8 cellular contexts compared by ENCODE assay signal in the genomic region with DNA sequence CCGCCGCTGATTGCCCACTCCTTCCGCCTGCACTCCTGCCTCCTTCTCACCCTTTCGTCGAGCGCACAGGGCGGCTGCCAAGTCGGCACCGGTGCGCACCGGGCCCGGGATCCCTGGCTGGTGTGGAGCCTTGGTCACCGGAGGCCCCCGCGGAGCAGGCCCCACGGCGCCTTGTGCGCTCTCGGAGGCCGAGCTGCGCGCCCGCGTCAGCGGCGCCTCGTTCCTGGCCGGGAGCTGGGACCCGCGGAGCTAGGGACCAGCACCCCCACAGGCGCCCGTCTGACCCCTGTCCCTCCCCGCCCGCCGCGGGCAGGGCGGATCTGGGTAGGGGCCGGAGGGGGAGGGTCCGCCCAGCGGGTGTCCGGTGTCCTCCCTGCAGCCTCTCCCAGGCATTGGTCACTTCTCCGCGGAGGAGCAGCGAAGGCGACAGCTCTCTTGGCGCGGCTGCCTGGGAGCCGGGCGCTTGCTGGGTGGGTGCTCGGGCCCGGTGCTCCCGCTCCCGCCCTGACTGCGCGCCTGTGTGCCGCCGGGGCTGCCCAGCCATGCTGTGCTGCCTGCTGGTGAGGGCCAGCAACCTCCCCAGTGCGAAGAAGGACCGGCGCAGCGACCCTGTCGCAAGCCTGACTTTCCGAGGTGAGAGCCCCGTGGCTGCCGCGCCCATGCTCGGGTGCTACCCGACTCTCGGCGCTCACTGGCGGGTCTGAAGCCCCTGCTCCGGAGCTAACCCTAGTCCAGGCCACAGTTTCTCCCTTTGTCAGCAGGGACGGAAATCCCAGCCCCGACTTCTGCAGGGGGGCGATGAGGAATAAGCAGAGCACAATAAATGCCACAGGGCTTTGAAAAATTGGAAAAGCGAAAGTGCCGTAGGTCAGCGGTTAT. TPM values are rescaled to one million over a fixed set of nuclear protein-coding genes. Genes with fewer than 3 reads are reported as not detected.
DNase-seq lines count a peak whose midpoint lies in the region; ATAC-seq and TF ChIP-seq lines count a peak whose summit lies in the region.

No MANE protein-coding gene starts in this region.

- in situ Hi-C loops in astrocyte of the cerebellum (cut with HindIII; ENCODE audit: low sequenced_read_pairs): no loop called here

- H3K36me3 ChIP-seq in iPS-20b (ENCODE audit: insufficient read depth, low read depth, low read length) (no peaks in the 10 kb centered on the region), skeletal muscle tissue (ENCODE audit: control insufficient read depth in 3 of 3, insufficient read depth in 3 of 3, low read length in 3 of 3) (no peaks in the 10 kb centered on the region)

- peak overlapping the region; percentile 42; the same call in 1 of the 2 replicates for H3K9ac ChIP-seq in iPS-20b (ENCODE audit: low read depth, low read length)
- peak overlapping the region; percentile 79 to 95 (median 92) for H3K9ac ChIP-seq in skeletal muscle tissue (ENCODE audit: low read depth in 1 of 3, low read length in 3 of 3)

- DNase-seq in DMS79 treated with DMSO at 0.1 percent for 48 hours (lab: John Stamatoyannopoulos, UW): peak; percentile 33
- DNase-seq in LNCaP clone FGC (ENCODE audit: low read depth): no peak
- no peak for DNase-seq in astrocyte of the cerebellum (ENCODE audit: low read depth)
- no peak for DNase-seq in inferior parietal cortex (ENCODE audit: extremely low spot score)
- no peak for DNase-seq in putamen (ENCODE audit: low spot score)

- H3K4me1 ChIP-seq in iPS-20b (ENCODE audit: insufficient read depth, low read length): peaks cover 4% of the 10 kb centered on the region
- peaks cover 73 to 85% (median 76%) of the 10 kb centered on the region in 3 donors for H3K4me1 ChIP-seq in skeletal muscle tissue (ENCODE audit: control insufficient read depth in 3 of 3, insufficient read depth in 3 of 3, low read length in 3 of 3)

- ATAC-seq in GM21390 (IDR thresholded peaks at IDR 0.05; ENCODE audit: unreplicated experiment): no peak

- peak overlapping the region; percentile 52 for H3K4me3 ChIP-seq in LNCaP clone FGC (ENCODE audit: low read depth, low read length)
- peak overlapping the region; percentile 51 for H3K4me3 ChIP-seq in astrocyte of the cerebellum (ENCODE audit: low read depth, low read length)
- H3K4me3 ChIP-seq in iPS-20b (ENCODE audit: low read length): peak overlapping the region; percentile 73
- peak overlapping the region; percentile 85 to 89 (median 87) for H3K4me3 ChIP-seq in skeletal muscle tissue (ENCODE audit: low read length in 3 of 3)

- H3K9me3 ChIP-seq in iPS-20b (ENCODE audit: insufficient read depth, low read depth, low read length) (no peaks in the 10 kb centered on the region), skeletal muscle tissue (ENCODE audit: control insufficient read depth in 3 of 3, low read length in 3 of 3) (no peaks in the 10 kb centered on the region)

- TF ChIP-seq CTCF in LNCaP clone FGC (IDR thresholded peaks at IDR 0.05; ENCODE audit: control insufficient read depth, extremely low read depth, insufficient read depth) (no peak), astrocyte of the cerebellum (IDR thresholded peaks at IDR 0.05; ENCODE audit: low read depth, low read length, missing control alignments) (no peak)

- H3K27me3 ChIP-seq in iPS-20b (ENCODE audit: insufficient read depth, low read length) (peaks cover 82% of the 10 kb centered on the region), skeletal muscle tissue (ENCODE audit: control insufficient read depth in 3 of 3, insufficient read depth in 3 of 3, low read length in 3 of 3) (peaks cover 0 to 3% (median 0%) of the 10 kb centered on the region in 3 donors)

- H3K27ac ChIP-seq in iPS-20b (ENCODE audit: low read length): no peak overlapping the region
- H3K27ac ChIP-seq in skeletal muscle tissue (ENCODE audit: low read depth, low read length): peak overlapping the region; percentile 97

RNA-seq across cellular contexts. Expression of gene DYSF, which starts 13.2 kb away (rescaled TPM):
- 88.7 TPM for total RNA-seq in skeletal muscle tissue
